Comparison of ENCODE assay signal across 1 cellular context in the genomic region with DNA sequence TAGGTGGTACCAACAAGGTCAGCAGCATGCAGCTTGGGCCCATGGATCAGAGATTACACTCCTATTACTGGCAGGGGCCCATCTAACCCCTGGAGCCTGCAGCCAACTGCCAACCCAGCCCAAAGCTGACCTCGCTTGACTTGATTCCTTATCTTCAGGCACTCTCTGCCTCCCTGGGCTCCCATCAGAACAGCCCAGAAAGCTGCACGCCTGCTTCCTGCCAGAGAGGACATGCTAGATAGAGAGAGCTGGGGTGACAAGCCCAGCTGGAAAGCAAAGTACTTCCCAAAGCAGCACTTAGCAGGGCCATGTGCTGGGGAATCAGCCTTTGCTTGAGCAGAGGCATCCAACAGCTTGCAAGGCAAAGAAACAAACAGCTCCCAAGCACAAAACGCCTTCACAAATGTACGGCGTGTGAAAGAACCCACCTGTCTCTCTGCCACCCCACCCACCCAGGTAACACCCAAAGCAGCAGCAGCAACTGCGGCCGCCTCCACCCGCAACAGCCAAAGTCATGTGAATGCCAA.
TF ChIP-seq lines count a peak whose summit lies in the region.

No MANE protein-coding gene starts in this region.

TF ChIP-seq in K562, 482 proteins besides CTCF, POLR2A, EP300 and RAD21 (continued from another document):
- TF ChIP-seq ZHX1 (conservative IDR thresholded peaks at IDR 0.05; ENCODE audit: low read length) (no peak), SAFB2 (IDR thresholded peaks at IDR 0.05; ENCODE audit: borderline replicate concordance, low read depth, low read length, severe bottlenecking) (no peak), ZNF354B (CRISPR knock-in tag; IDR thresholded peaks at IDR 0.05) (no peak), ZBTB17 (CRISPR knock-in tag; IDR thresholded peaks at IDR 0.05) (0 out of 2 replicates have a peak, but pooled peaks have one; percentile 54), ZNF324 (CRISPR knock-in tag; IDR thresholded peaks at IDR 0.05) (no peak; the same call in 1 of the 2 replicates), EHMT2 (IDR thresholded peaks at IDR 0.05) (no peak), ZBTB34 (CRISPR knock-in tag; IDR thresholded peaks at IDR 0.05) (no peak), MTF1 (CRISPR knock-in tag; IDR thresholded peaks at IDR 0.05; ENCODE audit: borderline replicate concordance) (no peak), GTF2E2 (tag; IDR thresholded peaks at IDR 0.05) (no peak), RBM15 (IDR thresholded peaks at IDR 0.05; ENCODE audit: insufficient read depth, low read length) (no peak), ARID2 (IDR thresholded peaks at IDR 0.05) (no peak), TGIF2 (CRISPR knock-in tag; IDR thresholded peaks at IDR 0.05) (no peak), MLX (CRISPR knock-in tag; conservative IDR thresholded peaks at IDR 0.05) (no peak), POU5F1 (IDR thresholded peaks at IDR 0.05; ENCODE audit: borderline replicate concordance, low read depth, low read length, partially characterized antibody) (no peak), ZNF121 (CRISPR knock-in tag; conservative IDR thresholded peaks at IDR 0.05) (no peak), ZKSCAN8 (CRISPR knock-in tag; IDR thresholded peaks at IDR 0.05) (peak; percentile 81), ZNF239 (CRISPR knock-in tag; IDR thresholded peaks at IDR 0.05) (no peak), ZSCAN32 (CRISPR knock-in tag; IDR thresholded peaks at IDR 0.05) (no peak), CTBP1 (IDR thresholded peaks at IDR 0.05; ENCODE audit: borderline replicate concordance) (peak; percentile 68; the same call in 1 of the 2 replicates)
- TF ChIP-seq, protein P1, sequence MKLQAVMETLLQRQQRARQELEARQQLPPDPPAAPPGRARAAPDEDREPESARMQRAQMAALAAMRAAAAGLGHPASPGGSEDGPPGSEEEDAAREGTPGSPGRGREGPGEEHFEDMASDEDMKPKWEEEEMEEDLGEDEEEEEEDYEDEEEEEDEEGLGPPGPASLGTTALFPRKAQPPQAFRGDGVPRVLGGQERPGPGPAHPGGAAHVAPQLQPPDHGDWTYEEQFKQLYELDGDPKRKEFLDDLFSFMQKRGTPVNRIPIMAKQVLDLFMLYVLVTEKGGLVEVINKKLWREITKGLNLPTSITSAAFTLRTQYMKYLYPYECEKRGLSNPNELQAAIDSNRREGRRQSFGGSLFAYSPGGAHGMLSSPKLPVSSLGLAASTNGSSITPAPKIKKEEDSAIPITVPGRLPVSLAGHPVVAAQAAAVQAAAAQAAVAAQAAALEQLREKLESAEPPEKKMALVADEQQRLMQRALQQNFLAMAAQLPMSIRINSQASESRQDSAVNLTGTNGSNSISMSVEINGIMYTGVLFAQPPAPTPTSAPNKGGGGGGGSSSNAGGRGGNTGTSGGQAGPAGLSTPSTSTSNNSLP (IDR thresholded peaks at IDR 0.05; ENCODE audit: borderline replicate concordance, low read depth, low read length): peak; percentile 48; the same call in 1 of the 2 replicates
